In the genomic region with DNA sequence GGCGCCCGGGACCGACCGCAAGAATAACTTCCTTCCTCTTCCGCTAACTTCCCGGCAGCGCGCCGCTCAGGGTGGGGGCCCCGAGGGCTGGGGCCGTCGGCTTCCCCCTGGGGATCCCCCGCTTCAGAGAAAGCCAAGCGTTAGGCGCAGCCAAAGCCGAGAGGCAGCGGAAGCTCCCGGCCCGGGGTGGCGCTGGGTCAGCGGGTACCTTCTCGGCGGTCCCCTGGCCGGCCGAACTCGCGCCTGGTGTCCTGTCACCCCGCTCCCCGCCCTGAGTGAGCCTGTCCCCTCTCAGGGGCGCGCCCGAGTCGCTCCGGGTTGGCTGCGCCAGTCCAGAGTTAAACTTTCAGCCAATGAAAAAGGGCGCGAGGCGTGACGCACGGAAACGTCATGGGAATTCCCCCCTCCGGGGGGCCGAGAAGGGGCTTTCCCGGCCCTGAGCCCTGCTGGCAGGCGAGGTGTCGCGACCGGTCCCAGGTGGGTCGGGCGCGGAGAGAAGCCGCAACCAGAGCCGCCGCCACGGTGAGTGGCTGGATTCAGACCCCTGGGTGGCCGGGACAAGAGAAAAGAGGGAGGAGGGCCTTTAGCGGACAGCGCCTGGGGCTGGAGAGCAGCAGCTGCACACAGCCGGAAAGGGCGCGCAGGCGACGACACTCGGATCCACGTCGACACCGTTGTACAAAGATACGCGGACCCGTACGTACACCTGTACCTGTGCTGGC, we compare ENCODE assay signal across 1 cellular context.
TF ChIP-seq lines count a peak whose summit lies in the region.

No MANE protein-coding gene starts in this region.

TF ChIP-seq in HepG2, 621 proteins besides CTCF, POLR2A, EP300 and RAD21 (continued from another document and continues in another):
- TF ChIP-seq, protein P1, sequence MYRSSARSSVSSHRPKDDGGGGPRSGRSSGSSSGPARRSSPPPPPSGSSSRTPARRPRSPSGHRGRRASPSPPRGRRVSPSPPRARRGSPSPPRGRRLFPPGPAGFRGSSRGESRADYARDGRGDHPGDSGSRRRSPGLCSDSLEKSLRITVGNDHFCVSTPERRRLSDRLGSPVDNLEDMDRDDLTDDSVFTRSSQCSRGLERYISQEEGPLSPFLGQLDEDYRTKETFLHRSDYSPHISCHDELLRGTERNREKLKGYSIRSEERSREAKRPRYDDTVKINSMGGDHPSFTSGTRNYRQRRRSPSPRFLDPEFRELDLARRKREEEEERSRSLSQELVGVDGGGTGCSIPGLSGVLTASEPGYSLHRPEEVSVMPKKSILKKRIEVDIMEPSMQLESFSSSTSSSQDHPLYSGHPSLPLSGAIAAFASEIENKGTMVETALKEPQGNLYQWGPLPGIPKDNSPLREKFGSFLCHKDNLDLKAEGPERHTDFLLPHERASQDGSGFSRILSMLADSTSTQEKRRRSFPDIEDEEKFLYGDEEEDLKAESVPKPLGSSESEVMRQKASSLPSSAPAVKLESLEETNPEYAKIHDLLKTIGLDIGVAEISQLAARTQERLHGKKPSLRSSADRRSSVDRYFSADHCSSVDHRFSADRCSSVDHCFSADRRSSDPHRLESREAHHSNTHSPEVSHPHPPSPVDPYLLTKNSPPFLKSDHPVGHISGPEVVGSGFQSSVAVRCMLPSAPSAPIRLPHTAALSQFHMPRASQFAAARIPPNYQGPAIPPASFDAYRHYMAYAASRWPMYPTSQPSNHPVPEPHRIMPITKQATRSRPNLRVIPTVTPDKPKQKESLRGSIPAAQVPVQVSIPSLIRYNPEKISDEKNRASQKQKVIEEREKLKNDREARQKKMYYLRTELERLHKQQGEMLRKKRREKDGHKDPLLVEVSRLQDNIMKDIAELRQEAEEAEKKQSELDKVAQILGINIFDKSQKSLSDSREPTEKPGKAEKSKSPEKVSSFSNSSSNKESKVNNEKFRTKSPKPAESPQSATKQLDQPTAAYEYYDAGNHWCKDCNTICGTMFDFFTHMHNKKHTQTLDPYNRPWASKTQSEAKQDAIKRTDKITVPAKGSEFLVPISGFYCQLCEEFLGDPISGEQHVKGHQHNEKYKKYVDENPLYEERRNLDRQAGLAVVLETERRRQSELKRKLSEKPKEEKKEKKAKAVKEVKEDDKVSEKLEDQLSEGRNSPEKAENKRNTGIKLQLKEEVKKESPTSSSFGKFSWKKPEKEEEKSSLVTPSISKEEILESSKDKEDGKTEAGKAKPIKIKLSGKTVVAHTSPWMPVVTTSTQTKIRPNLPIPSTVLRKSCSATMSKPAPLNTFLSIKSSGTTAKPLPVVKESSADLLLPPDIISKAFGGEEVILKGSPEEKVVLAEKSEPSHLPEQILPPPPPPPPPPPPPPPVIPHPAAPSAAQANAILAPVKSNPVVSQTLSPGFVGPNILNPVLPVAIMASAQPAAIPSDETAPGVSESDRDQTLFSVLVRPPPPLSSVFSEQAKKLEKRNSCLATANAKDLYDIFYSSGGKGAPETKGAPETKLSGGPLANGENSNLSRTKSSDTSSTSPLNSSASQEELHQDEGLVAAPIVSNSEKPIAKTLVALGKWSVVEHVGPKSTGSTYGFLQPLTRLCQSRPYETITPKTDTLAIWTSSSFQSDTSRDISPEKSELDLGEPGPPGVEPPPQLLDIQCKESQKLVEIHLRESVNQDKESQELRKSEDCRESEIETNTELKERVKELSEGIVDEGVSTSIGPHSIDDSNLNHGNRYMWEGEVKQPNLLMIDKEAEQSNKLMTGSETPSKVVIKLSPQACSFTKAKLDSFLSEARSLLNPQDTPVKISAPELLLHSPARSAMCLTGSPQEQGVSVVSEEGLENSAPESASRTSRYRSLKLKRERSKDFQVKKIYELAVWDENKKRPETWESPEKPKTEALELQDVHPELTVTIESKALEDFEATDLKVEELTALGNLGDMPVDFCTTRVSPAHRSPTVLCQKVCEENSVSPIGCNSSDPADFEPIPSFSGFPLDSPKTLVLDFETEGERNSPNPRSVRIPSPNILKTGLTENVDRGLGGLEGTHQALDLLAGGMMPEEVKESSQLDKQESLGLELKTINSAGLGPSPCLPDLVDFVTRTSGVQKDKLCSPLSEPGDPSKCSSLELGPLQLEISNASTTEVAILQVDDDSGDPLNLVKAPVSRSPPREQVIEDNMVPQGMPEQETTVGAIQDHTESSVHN (CRISPR knock-in tag; IDR thresholded peaks at IDR 0.05): no peak
- TF ChIP-seq ZNF543 (CRISPR knock-in tag; IDR thresholded peaks at IDR 0.05) (no peak; the same call in 1 of the 2 replicates), ISX (CRISPR knock-in tag; conservative IDR thresholded peaks at IDR 0.05) (0 out of 2 replicates have a peak, but pooled peaks have one; percentile 38), POGZ (CRISPR knock-in tag; IDR thresholded peaks at IDR 0.05) (0 out of 2 replicates have a peak, but pooled peaks have one; percentile 40), ZNF33B (CRISPR knock-in tag; IDR thresholded peaks at IDR 0.05) (no peak), ZNF552 (CRISPR knock-in tag; IDR thresholded peaks at IDR 0.05; ENCODE audit: borderline replicate concordance) (peak; percentile 53; the same call in 1 of the 2 replicates), ZNF557 (CRISPR knock-in tag; IDR thresholded peaks at IDR 0.05) (no peak), ZFY (CRISPR knock-in tag; IDR thresholded peaks at IDR 0.05) (peak; percentile 46; the same call in 1 of the 2 replicates), ZNF17 (CRISPR knock-in tag; IDR thresholded peaks at IDR 0.05) (0 out of 2 replicates have a peak, but pooled peaks have one; percentile 55), ZNF432 (CRISPR knock-in tag; IDR thresholded peaks at IDR 0.05; ENCODE audit: borderline replicate concordance) (no peak), MEIS1 (CRISPR knock-in tag; IDR thresholded peaks at IDR 0.05; ENCODE audit: borderline replicate concordance) (0 out of 2 replicates have a peak, but pooled peaks have one; percentile 41), NR3C1 (CRISPR knock-in tag; IDR thresholded peaks at IDR 0.05) (no peak), CCAR2 (optimal IDR thresholded peaks at IDR 0.05; ENCODE audit: low read depth, low read length) (no peak), MXD4 (CRISPR knock-in tag; IDR thresholded peaks at IDR 0.05) (peak; percentile 58; the same call in 1 of the 2 replicates), SYNCRIP (IDR thresholded peaks at IDR 0.05; ENCODE audit: insufficient read depth, low read depth, low read length) (no peak), KAT7 (CRISPR knock-in tag; IDR thresholded peaks at IDR 0.05; ENCODE audit: borderline replicate concordance) (peak; percentile 54; the same call in 1 of the 2 replicates), ZNF713 (CRISPR knock-in tag; IDR thresholded peaks at IDR 0.05) (no peak), NKX3-1 (CRISPR knock-in tag; IDR thresholded peaks at IDR 0.05) (peak; percentile 83), SIX1 (CRISPR knock-in tag; IDR thresholded peaks at IDR 0.05; ENCODE audit: borderline replicate concordance) (no peak), ZNF207 (IDR thresholded peaks at IDR 0.05; ENCODE audit: borderline replicate concordance) (no peak), ZNF224 (CRISPR knock-in tag; IDR thresholded peaks at IDR 0.05) (0 out of 2 replicates have a peak, but pooled peaks have one; percentile 20), HES4 (CRISPR knock-in tag; IDR thresholded peaks at IDR 0.05; ENCODE audit: borderline replicate concordance) (peak; percentile 16; the same call in 1 of the 2 replicates), MYC (CRISPR knock-in tag; IDR thresholded peaks at IDR 0.05; ENCODE audit: borderline replicate concordance) (peak; percentile 39; the same call in 1 of the 2 replicates)
- TF ChIP-seq, protein P2, sequence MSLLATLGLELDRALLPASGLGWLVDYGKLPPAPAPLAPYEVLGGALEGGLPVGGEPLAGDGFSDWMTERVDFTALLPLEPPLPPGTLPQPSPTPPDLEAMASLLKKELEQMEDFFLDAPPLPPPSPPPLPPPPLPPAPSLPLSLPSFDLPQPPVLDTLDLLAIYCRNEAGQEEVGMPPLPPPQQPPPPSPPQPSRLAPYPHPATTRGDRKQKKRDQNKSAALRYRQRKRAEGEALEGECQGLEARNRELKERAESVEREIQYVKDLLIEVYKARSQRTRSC (CRISPR knock-in tag; IDR thresholded peaks at IDR 0.05; ENCODE audit: low read depth): no peak
- TF ChIP-seq, protein P3, sequence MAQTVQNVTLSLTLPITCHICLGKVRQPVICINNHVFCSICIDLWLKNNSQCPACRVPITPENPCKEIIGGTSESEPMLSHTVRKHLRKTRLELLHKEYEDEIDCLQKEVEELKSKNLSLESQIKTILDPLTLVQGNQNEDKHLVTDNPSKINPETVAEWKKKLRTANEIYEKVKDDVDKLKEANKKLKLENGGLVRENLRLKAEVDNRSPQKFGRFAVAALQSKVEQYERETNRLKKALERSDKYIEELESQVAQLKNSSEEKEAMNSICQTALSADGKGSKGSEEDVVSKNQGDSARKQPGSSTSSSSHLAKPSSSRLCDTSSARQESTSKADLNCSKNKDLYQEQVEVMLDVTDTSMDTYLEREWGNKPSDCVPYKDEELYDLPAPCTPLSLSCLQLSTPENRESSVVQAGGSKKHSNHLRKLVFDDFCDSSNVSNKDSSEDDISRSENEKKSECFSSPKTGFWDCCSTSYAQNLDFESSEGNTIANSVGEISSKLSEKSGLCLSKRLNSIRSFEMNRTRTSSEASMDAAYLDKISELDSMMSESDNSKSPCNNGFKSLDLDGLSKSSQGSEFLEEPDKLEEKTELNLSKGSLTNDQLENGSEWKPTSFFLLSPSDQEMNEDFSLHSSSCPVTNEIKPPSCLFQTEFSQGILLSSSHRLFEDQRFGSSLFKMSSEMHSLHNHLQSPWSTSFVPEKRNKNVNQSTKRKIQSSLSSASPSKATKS (CRISPR knock-in tag; IDR thresholded peaks at IDR 0.05): no peak
- TF ChIP-seq, protein P4, sequence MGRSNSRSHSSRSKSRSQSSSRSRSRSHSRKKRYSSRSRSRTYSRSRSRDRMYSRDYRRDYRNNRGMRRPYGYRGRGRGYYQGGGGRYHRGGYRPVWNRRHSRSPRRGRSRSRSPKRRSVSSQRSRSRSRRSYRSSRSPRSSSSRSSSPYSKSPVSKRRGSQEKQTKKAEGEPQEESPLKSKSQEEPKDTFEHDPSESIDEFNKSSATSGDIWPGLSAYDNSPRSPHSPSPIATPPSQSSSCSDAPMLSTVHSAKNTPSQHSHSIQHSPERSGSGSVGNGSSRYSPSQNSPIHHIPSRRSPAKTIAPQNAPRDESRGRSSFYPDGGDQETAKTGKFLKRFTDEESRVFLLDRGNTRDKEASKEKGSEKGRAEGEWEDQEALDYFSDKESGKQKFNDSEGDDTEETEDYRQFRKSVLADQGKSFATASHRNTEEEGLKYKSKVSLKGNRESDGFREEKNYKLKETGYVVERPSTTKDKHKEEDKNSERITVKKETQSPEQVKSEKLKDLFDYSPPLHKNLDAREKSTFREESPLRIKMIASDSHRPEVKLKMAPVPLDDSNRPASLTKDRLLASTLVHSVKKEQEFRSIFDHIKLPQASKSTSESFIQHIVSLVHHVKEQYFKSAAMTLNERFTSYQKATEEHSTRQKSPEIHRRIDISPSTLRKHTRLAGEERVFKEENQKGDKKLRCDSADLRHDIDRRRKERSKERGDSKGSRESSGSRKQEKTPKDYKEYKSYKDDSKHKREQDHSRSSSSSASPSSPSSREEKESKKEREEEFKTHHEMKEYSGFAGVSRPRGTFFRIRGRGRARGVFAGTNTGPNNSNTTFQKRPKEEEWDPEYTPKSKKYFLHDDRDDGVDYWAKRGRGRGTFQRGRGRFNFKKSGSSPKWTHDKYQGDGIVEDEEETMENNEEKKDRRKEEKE (IDR thresholded peaks at IDR 0.05): no peak
- TF ChIP-seq, protein P5, sequence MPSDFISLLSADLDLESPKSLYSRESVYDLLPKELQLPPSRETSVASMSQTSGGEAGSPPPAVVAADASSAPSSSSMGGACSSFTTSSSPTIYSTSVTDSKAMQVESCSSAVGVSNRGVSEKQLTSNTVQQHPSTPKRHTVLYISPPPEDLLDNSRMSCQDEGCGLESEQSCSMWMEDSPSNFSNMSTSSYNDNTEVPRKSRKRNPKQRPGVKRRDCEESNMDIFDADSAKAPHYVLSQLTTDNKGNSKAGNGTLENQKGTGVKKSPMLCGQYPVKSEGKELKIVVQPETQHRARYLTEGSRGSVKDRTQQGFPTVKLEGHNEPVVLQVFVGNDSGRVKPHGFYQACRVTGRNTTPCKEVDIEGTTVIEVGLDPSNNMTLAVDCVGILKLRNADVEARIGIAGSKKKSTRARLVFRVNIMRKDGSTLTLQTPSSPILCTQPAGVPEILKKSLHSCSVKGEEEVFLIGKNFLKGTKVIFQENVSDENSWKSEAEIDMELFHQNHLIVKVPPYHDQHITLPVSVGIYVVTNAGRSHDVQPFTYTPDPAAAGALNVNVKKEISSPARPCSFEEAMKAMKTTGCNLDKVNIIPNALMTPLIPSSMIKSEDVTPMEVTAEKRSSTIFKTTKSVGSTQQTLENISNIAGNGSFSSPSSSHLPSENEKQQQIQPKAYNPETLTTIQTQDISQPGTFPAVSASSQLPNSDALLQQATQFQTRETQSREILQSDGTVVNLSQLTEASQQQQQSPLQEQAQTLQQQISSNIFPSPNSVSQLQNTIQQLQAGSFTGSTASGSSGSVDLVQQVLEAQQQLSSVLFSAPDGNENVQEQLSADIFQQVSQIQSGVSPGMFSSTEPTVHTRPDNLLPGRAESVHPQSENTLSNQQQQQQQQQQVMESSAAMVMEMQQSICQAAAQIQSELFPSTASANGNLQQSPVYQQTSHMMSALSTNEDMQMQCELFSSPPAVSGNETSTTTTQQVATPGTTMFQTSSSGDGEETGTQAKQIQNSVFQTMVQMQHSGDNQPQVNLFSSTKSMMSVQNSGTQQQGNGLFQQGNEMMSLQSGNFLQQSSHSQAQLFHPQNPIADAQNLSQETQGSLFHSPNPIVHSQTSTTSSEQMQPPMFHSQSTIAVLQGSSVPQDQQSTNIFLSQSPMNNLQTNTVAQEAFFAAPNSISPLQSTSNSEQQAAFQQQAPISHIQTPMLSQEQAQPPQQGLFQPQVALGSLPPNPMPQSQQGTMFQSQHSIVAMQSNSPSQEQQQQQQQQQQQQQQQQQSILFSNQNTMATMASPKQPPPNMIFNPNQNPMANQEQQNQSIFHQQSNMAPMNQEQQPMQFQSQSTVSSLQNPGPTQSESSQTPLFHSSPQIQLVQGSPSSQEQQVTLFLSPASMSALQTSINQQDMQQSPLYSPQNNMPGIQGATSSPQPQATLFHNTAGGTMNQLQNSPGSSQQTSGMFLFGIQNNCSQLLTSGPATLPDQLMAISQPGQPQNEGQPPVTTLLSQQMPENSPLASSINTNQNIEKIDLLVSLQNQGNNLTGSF (CRISPR knock-in tag; IDR thresholded peaks at IDR 0.05): no peak
- TF ChIP-seq, protein P6, sequence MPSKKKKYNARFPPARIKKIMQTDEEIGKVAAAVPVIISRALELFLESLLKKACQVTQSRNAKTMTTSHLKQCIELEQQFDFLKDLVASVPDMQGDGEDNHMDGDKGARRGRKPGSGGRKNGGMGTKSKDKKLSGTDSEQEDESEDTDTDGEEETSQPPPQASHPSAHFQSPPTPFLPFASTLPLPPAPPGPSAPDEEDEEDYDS (CRISPR knock-in tag; IDR thresholded peaks at IDR 0.05): no peak
- TF ChIP-seq, protein P7, sequence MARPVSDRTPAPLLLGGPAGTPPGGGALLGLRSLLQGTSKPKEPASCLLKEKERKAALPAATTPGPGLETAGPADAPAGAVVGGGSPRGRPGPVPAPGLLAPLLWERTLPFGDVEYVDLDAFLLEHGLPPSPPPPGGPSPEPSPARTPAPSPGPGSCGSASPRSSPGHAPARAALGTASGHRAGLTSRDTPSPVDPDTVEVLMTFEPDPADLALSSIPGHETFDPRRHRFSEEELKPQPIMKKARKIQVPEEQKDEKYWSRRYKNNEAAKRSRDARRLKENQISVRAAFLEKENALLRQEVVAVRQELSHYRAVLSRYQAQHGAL (CRISPR knock-in tag; IDR thresholded peaks at IDR 0.05; ENCODE audit: not compliant biosample characterization): no peak
- TF ChIP-seq, protein P8, sequence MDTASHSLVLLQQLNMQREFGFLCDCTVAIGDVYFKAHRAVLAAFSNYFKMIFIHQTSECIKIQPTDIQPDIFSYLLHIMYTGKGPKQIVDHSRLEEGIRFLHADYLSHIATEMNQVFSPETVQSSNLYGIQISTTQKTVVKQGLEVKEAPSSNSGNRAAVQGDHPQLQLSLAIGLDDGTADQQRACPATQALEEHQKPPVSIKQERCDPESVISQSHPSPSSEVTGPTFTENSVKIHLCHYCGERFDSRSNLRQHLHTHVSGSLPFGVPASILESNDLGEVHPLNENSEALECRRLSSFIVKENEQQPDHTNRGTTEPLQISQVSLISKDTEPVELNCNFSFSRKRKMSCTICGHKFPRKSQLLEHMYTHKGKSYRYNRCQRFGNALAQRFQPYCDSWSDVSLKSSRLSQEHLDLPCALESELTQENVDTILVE (CRISPR knock-in tag; IDR thresholded peaks at IDR 0.05): no peak
